In genomic region chr6:72651191-72651590, GRCh38 we compare ENCODE assay signal across 20 cellular contexts. TPM values are rescaled to one million over a fixed set of nuclear protein-coding genes. Genes with fewer than 3 reads are reported as not detected.
DNase-seq lines count a peak whose midpoint lies in the region; ATAC-seq, FAIRE-seq and TF ChIP-seq lines count a peak whose summit lies in the region.
"Had no signal": no experiment of that assay in that cellular context is flagged by ENCODE, and none has a peak within 500 bp of the region (broad histone marks: within the 10 kb centered on the region; RNA-seq: fewer than 3 reads in every experiment).

No MANE protein-coding gene starts in this region.

- no peak overlapping the region for H3K4me2 ChIP-seq in GM23338

- H3K27me3 Mint-ChIP-seq in osteocyte (ENCODE audit: unreplicated experiment) (no peaks in the 10 kb centered on the region), GM23338 (ENCODE audit: insufficient read depth, low read depth, poor library complexity) (peaks cover 2% of the 10 kb centered on the region)
- H3K27me3 Mint-ChIP-seq: activated CD4-positive, alpha-beta memory T cell treated with anti-CD3 and anti-CD28 coated beads for 36 hours had no signal

- ATAC-seq in GM23338 = no peak
- ATAC-seq: CD8-positive, alpha-beta T cell had no signal

- H3F3A ChIP-seq in GM23338 (replicated peaks; ENCODE audit: low read depth) = no peaks in the 10 kb centered on the region

- no peaks in the 10 kb centered on the region for H3K79me2 ChIP-seq in GM23338 (replicated peaks; ENCODE audit: insufficient read depth)

- H3K4me3 Mint-ChIP-seq in osteocyte (ENCODE audit: unreplicated experiment) (peak overlapping the region; percentile 15), GM23338 (no peak overlapping the region)
- H3K4me3 Mint-ChIP-seq: activated CD4-positive, alpha-beta memory T cell treated with anti-CD3 and anti-CD28 coated beads for 36 hours; CD8-positive, alpha-beta T cell had no signal

- peak overlapping the region; percentile 88 for H3K27ac Mint-ChIP-seq in osteocyte (ENCODE audit: unreplicated experiment)
- H3K27ac Mint-ChIP-seq in GM23338 = no peak overlapping the region
- H3K27ac Mint-ChIP-seq: activated CD4-positive, alpha-beta memory T cell treated with anti-CD3 and anti-CD28 coated beads for 36 hours; CD8-positive, alpha-beta T cell had no signal

- peak; percentile 31 for DNase-seq in BJ (ENCODE audit: low read depth)
- peak; percentile 63 for DNase-seq in adipocyte (ENCODE audit: low read depth)
- no peak for DNase-seq in osteocyte (ENCODE audit: extremely low spot score, unreplicated experiment)
- no peak for DNase-seq in HTR-8/SVneo (ENCODE audit: insufficient read length, low spot score)
- no peak for DNase-seq in stimulated activated CD4-positive, alpha-beta T cell treated with anti-CD3 and anti-CD28 coated beads, Interleukin-4, amount 100 ng/mL, for 4 hours
- DNase-seq in GM23338 (ENCODE audit: low spot score) = no peak
- DNase-seq: activated CD4-positive, alpha-beta memory T cell treated with anti-CD3 and anti-CD28 coated beads for 36 hours; activated gamma-delta T cell treated with Interleukin-2 at 50 U/mL for 16 hours; amygdala; CD8-positive, alpha-beta T cell; foreskin melanocyte; hippocampal formation; NCI-H1105 treated with DMSO at 0.1 percent for 48 hours; SIG-M5; substantia nigra had no signal

- no peaks in the 10 kb centered on the region for H3K36me3 ChIP-seq in BJ (ENCODE audit: control insufficient read depth, insufficient read depth, low read length)
- H3K36me3 ChIP-seq in HEK293 (ENCODE audit: control insufficient read depth in 2 of 2, insufficient read depth in 1 of 2, low read length in 2 of 2) = no peaks in the 10 kb centered on the region
- no peaks in the 10 kb centered on the region for H3K36me3 ChIP-seq in adipocyte (ENCODE audit: control insufficient read depth, insufficient read depth, low read length, severe bottlenecking)
- H3K36me3 ChIP-seq in GM23338 (ENCODE audit: insufficient read depth) = no peaks in the 10 kb centered on the region
- H3K36me3 ChIP-seq: HAP-1 had no signal

- POLR2A ChIA-PET in BJ (lab: Charles Lee) (no interaction called here), HEK293 (lab: Yijun Ruan, JAX) (no interaction called here)

- no peaks in the 10 kb centered on the region for H4K20me1 ChIP-seq in GM23338 (replicated peaks; ENCODE audit: insufficient read depth)

- H3K4me1 ChIP-seq in HEK293 (ENCODE audit: control insufficient read depth, insufficient read depth, low read length) (peaks cover 8% of the 10 kb centered on the region), adipocyte (ENCODE audit: control insufficient read depth, insufficient read depth, low read length) (peaks cover 18% of the 10 kb centered on the region), GM23338 (ENCODE audit: insufficient read depth) (peaks cover 7% of the 10 kb centered on the region; the same call in 1 of the 2 replicates)
- H3K4me1 ChIP-seq: HAP-1 had no signal

- no peak for FAIRE-seq in HTR-8/SVneo (lab: Jason Lieb, UNC)
- FAIRE-seq: GM12892, islet of Langerhans had no signal

- TF ChIP-seq CTCF in BJ (IDR thresholded peaks at IDR 0.05; ENCODE audit: insufficient read depth, low read depth, low read length) (no peak), HEK293 (tag by site-specific recombination; IDR thresholded peaks at IDR 0.05) (no peak), osteocyte (IDR thresholded peaks at IDR 0.05) (no peak), GM23338 (conservative IDR thresholded peaks at IDR 0.05; ENCODE audit: low read depth in 2 of 2) (no peak)

- H2AFZ ChIP-seq in GM23338 = no peak overlapping the region

- H3K9me3 ChIP-seq in HEK293 (ENCODE audit: control insufficient read depth, insufficient read depth, low read depth, low read length) (no peaks in the 10 kb centered on the region), adipocyte (ENCODE audit: control insufficient read depth, low read length) (no peaks in the 10 kb centered on the region)
- H3K9me3 ChIP-seq: HAP-1 had no signal

- no peak overlapping the region for H3K4me3 ChIP-seq in BJ (ENCODE audit: low read depth, low read length)
- no peak overlapping the region for H3K4me3 ChIP-seq in HEK293 (ENCODE audit: low read depth, low read length)
- no peak overlapping the region for H3K4me3 ChIP-seq in adipocyte (ENCODE audit: low read length)
- no peak overlapping the region for H3K4me3 ChIP-seq in GM23338
- H3K4me3 ChIP-seq: HAP-1 had no signal

- no peak overlapping the region for H3K9ac ChIP-seq in adipocyte (ENCODE audit: low read length)

- H3K27me3 ChIP-seq in BJ (ENCODE audit: control insufficient read depth, insufficient read depth, low read length) (no peaks in the 10 kb centered on the region), adipocyte (replicated peaks; ENCODE audit: control insufficient read depth, insufficient read depth, low read length) (peaks cover 6% of the 10 kb centered on the region), GM23338 (ENCODE audit: insufficient read depth) (no peaks in the 10 kb centered on the region)

- H3K4me1 Mint-ChIP-seq in osteocyte (ENCODE audit: unreplicated experiment) (peaks cover 74% of the 10 kb centered on the region), GM23338 (peaks cover 20% of the 10 kb centered on the region; the same call in 2 of the 3 replicates)

- H3K9me2 ChIP-seq in GM23338 (ENCODE audit: insufficient read depth) = no peaks in the 10 kb centered on the region

- CTCF ChIA-PET in BJ (lab: Yijun Ruan, JAX) (interaction anchor here (1.3 to 2.7 kb wide), 3 partner anchors 28 to 479 kb away, joined by 3 to 5 read pairs (median 3); no protein-coding TSS in a partner anchor), HEK293 (lab: Yijun Ruan, JAX) (no interaction called here)

- H3K9me3 Mint-ChIP-seq in osteocyte (ENCODE audit: unreplicated experiment) (peaks cover 5% of the 10 kb centered on the region), GM23338 (no peaks in the 10 kb centered on the region)
- H3K9me3 Mint-ChIP-seq: activated CD4-positive, alpha-beta memory T cell treated with anti-CD3 and anti-CD28 coated beads for 36 hours; CD8-positive, alpha-beta T cell had no signal

- no peaks in the 10 kb centered on the region for H3K36me3 Mint-ChIP-seq in osteocyte (ENCODE audit: unreplicated experiment)
- H3K36me3 Mint-ChIP-seq in GM23338 (ENCODE audit: low read depth) = no peaks in the 10 kb centered on the region
- H3K36me3 Mint-ChIP-seq: activated CD4-positive, alpha-beta memory T cell treated with anti-CD3 and anti-CD28 coated beads for 36 hours; CD8-positive, alpha-beta T cell had no signal

- no peak overlapping the region for H3K27ac ChIP-seq in HEK293 (ENCODE audit: extremely low read depth, low read depth, low read length)
- H3K27ac ChIP-seq in GM23338 (ENCODE audit: low read depth) = no peak overlapping the region

TF ChIP-seq in HEK293, 187 proteins besides CTCF, POLR2A, EP300 and RAD21:
- TF ChIP-seq ZNF394 (tag by site-specific recombination; IDR thresholded peaks at IDR 0.05; ENCODE audit: borderline replicate concordance) (no peak), PRDM6 (tag by site-specific recombination; IDR thresholded peaks at IDR 0.05) (peak; percentile 26; the same call in 1 of the 2 replicates)

RNA-seq across cellular contexts. Expression of gene KCNQ5, which starts 29.3 kb away (rescaled TPM):
- polyA plus RNA-seq in BJ (2011; rRNA removed) (1.4 and 1.6 TPM in 2 replicates), GM23338 (2016; fragmentation: Nextera tagmentation; extraction: Ambion mirVana) (0.30 and 0.68 TPM in 2 replicates)
- 3.7 and 4.1 TPM in 2 replicates for polyA minus RNA-seq in BJ (2011; rRNA and poly(A)+ RNA removed)
- total RNA-seq in osteocyte = 5.5 and 7.2 TPM in 2 replicates
- 0.87 and 2.3 TPM in 2 replicates for total RNA-seq in GM23338 (2014; rRNA removed; shearing (Covaris generic))
- total RNA-seq: cardiac septum had no signal

Comparison
In these comparisons a context has a peak if more than half of its experiments do, and no peak if none do; other contexts are left out.
1. DNase-seq: peak in BJ (single experiment) and adipocyte (single experiment); none in osteocyte (single experiment), HTR-8/SVneo (single experiment), stimulated activated CD4-positive, alpha-beta T cell treated with anti-CD3 and anti-CD28 coated beads, Interleukin-4, amount 100 ng/mL, for 4 hours (0 of 2) and GM23338 (single experiment).